Comparison of ENCODE assay signal across 15 cellular contexts in genomic region chr3:53730565-53730964, GRCh38.
DNase-seq lines count a peak whose midpoint lies in the region; ATAC-seq and TF ChIP-seq lines count a peak whose summit lies in the region.
"Had no signal": no experiment of that assay in that cellular context is flagged by ENCODE, and none has a peak within 500 bp of the region (broad histone marks: within the 10 kb centered on the region; RNA-seq: fewer than 3 reads in every experiment).

No MANE protein-coding gene starts in this region.

- H3K4me3 ChIP-seq in SJCRH30 (no peak overlapping the region), tibial nerve (no peak overlapping the region)

- ATAC-seq in Right ventricle myocardium superior (ENCODE audit: poor library complexity) (peak; percentile 92), HG02885 (IDR thresholded peaks at IDR 0.05; ENCODE audit: poor library complexity, unreplicated experiment) (no peak)
- no peak for ATAC-seq in stimulated activated naive CD8-positive, alpha-beta T cell treated with anti-CD3 and anti-CD28 coated beads, Interleukin-15, amount 100 ng/mL, for 72 hours

- no peak for TF ChIP-seq EP300 in tibial nerve (IDR thresholded peaks at IDR 0.05)

- H3K4me1 ChIP-seq in SJCRH30 (no peaks in the 10 kb centered on the region), tibial nerve (peaks cover 0 to 7% (median 0%) of the 10 kb centered on the region in 4 donors)

- H3K27me3 ChIP-seq in SJCRH30 (no peaks in the 10 kb centered on the region), tibial nerve (no peaks in the 10 kb centered on the region)

- no peak overlapping the region for H3K27ac Mint-ChIP-seq in stimulated activated naive CD8-positive, alpha-beta T cell treated with anti-CD3 and anti-CD28 coated beads, Interleukin-15, amount 100 ng/mL, for 72 hours
- H3K27ac Mint-ChIP-seq: activated naive CD8-positive, alpha-beta T cell treated with anti-CD3 and anti-CD28 coated beads, Interleukin-2, amount 10 ng/mL, durations not matched to agents 7 days and 5 days; memory B cell had no signal

- no peaks in the 10 kb centered on the region for H3K9me3 Mint-ChIP-seq in stimulated activated naive CD8-positive, alpha-beta T cell treated with anti-CD3 and anti-CD28 coated beads, Interleukin-15, amount 100 ng/mL, for 72 hours
- H3K9me3 Mint-ChIP-seq: activated naive CD8-positive, alpha-beta T cell treated with anti-CD3 and anti-CD28 coated beads, Interleukin-2, amount 10 ng/mL, durations not matched to agents 7 days and 5 days; memory B cell had no signal

- H3K9me3 ChIP-seq in SJCRH30 (replicated peaks): no peaks in the 10 kb centered on the region
- no peaks in the 10 kb centered on the region for H3K9me3 ChIP-seq in tibial nerve

- no peak for TF ChIP-seq POLR2A in tibial nerve (IDR thresholded peaks at IDR 0.05)

- no peak for TF ChIP-seq CTCF in tibial nerve (IDR thresholded peaks at IDR 0.05)

- WGBS in tibial nerve, 2 donors: 31 to 39% methylated on average over 6 to 8 of the region's 8 CpGs

- DNase-seq in EH (ENCODE audit: low read depth) (peak; percentile 57), SJCRH30 (peak; percentile 38 to 40), Right ventricle myocardium superior (peak; percentile 74), pons (ENCODE audit: low spot score) (peak; percentile 62), tibial nerve (ENCODE audit: low spot score in 2 of 2) (no peak), NAMALWA (ENCODE audit: low spot score) (no peak)
- no peak for DNase-seq in stimulated activated naive CD8-positive, alpha-beta T cell treated with anti-CD3 and anti-CD28 coated beads, Interleukin-15, amount 100 ng/mL, for 72 hours
- DNase-seq: activated naive CD8-positive, alpha-beta T cell treated with anti-CD3 and anti-CD28 coated beads, Interleukin-2, amount 10 ng/mL, durations not matched to agents 7 days and 5 days; Calu3; effector CD8-positive, alpha-beta T cell; NCI-H1048; NCI-H82; WERI-Rb-1 had no signal

- intact Hi-C loops in Right ventricle myocardium superior (cut with DNase I): no loop called here

- H3K27me3 Mint-ChIP-seq in stimulated activated naive CD8-positive, alpha-beta T cell treated with anti-CD3 and anti-CD28 coated beads, Interleukin-15, amount 100 ng/mL, for 72 hours: peaks cover 22% of the 10 kb centered on the region

- H3K36me3 ChIP-seq in SJCRH30 (no peaks in the 10 kb centered on the region), tibial nerve (peaks cover 0 to 5% (median 0%) of the 10 kb centered on the region in 3 donors)
- H3K36me3 ChIP-seq: WERI-Rb-1 had no signal

- no peaks in the 10 kb centered on the region for H3K4me1 Mint-ChIP-seq in stimulated activated naive CD8-positive, alpha-beta T cell treated with anti-CD3 and anti-CD28 coated beads, Interleukin-15, amount 100 ng/mL, for 72 hours
- H3K4me1 Mint-ChIP-seq: activated naive CD8-positive, alpha-beta T cell treated with anti-CD3 and anti-CD28 coated beads, Interleukin-2, amount 10 ng/mL, durations not matched to agents 7 days and 5 days; memory B cell had no signal

- H3K4me3 Mint-ChIP-seq in stimulated activated naive CD8-positive, alpha-beta T cell treated with anti-CD3 and anti-CD28 coated beads, Interleukin-15, amount 100 ng/mL, for 72 hours: no peak overlapping the region
- H3K4me3 Mint-ChIP-seq: activated naive CD8-positive, alpha-beta T cell treated with anti-CD3 and anti-CD28 coated beads, Interleukin-2, amount 10 ng/mL, durations not matched to agents 7 days and 5 days; memory B cell had no signal

- H3K27ac ChIP-seq in SJCRH30 (no peak overlapping the region), tibial nerve (no peak overlapping the region)
- H3K27ac ChIP-seq: WERI-Rb-1 had no signal

Comparison
In these comparisons a context has a peak if more than half of its experiments do, and no peak if none do; other contexts are left out.
1. DNase-seq: peak in EH (single experiment), SJCRH30 (2 of 2), Right ventricle myocardium superior (single experiment) and pons (single experiment); none in stimulated activated naive CD8-positive, alpha-beta T cell treated with anti-CD3 and anti-CD28 coated beads, Interleukin-15, amount 100 ng/mL, for 72 hours (0 of 2), tibial nerve (0 of 2) and NAMALWA (single experiment).